ENCODE assay signal across 17 cellular contexts in the genomic region with DNA sequence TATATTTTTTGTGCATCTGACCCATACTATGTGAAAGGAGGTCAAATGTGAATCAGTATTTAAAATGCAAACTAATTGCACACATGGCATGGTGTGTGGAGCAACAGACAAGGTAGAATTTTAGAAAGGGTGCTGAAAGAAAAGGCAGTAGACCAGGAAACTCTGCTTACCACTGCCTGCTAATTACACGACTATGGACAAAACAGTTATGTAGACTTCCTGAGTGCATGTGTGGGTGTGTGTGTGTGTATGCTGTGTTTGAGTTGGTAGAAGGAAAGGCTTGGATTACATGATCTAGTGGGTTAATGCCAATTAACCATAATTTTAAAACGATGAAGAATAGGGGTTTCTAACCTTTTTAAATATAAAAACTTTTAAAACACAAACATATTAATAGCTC.
"Had no signal": no experiment of that assay in that cellular context is flagged by ENCODE, and none has a peak within 500 bp of the region (broad histone marks: within the 10 kb centered on the region; RNA-seq: fewer than 3 reads in every experiment).

No MANE protein-coding gene starts in this region.

- H3K27ac ChIP-seq: heart left ventricle, neutrophil, right atrium auricular region, suprapubic skin, thyroid gland had no signal

- H3K9me3 Mint-ChIP-seq: type B pancreatic cell had no signal

- H3K4me1 ChIP-seq: heart left ventricle, right atrium auricular region, suprapubic skin, thyroid gland had no signal

- DNase-seq: effector memory CD4-positive, alpha-beta T cell; heart left ventricle; hippocampal formation; mammary epithelial cell; naive thymus-derived CD8-positive, alpha-beta T cell; posterior cingulate gyrus; stimulated activated CD4-positive, alpha-beta T cell treated with anti-CD3 and anti-CD28 coated beads, Interleukin-4, amount 100 ng/mL, for 1 hour; stimulated activated CD8-positive, alpha-beta memory T cell treated with anti-CD3 and anti-CD28 coated beads, Interleukin-4, amount 100 ng/mL, for 48 hours; stimulated activated naive CD8-positive, alpha-beta T cell treated with anti-CD3 and anti-CD28 coated beads, Interleukin-15, Interleukin-2, amounts not matched to agents 100 U/mL and 50 U/mL, for 24 hours; thyroid gland had no signal

- H3K4me1 Mint-ChIP-seq: naive thymus-derived CD8-positive, alpha-beta T cell; stimulated activated effector memory CD8-positive, alpha-beta T cell treated with anti-CD3 and anti-CD28 coated beads, Interleukin-12 subunit alpha, Interleukin-12 subunit beta, amount 100 ng/mL, for 72 hours had no signal

- H3K9me3 ChIP-seq: neutrophil, right atrium auricular region, suprapubic skin, thyroid gland had no signal

- H3K27me3 ChIP-seq: heart left ventricle, neutrophil, right atrium auricular region, suprapubic skin, thyroid gland had no signal

- H3K36me3 ChIP-seq: heart left ventricle, neutrophil, right atrium auricular region, suprapubic skin, thyroid gland had no signal

- H3K36me3 Mint-ChIP-seq: stimulated activated effector memory CD8-positive, alpha-beta T cell treated with anti-CD3 and anti-CD28 coated beads, Interleukin-12 subunit alpha, Interleukin-12 subunit beta, amount 100 ng/mL, for 72 hours; type B pancreatic cell had no signal

- H3K4me3 ChIP-seq: heart left ventricle, right atrium auricular region, smooth muscle cell, suprapubic skin, thyroid gland had no signal

- ATAC-seq: esophagus mucosa; heart left ventricle; naive thymus-derived CD8-positive, alpha-beta T cell; stimulated activated effector memory CD8-positive, alpha-beta T cell treated with anti-CD3 and anti-CD28 coated beads, Interleukin-12 subunit alpha, Interleukin-12 subunit beta, amount 100 ng/mL, for 72 hours; stimulated activated naive CD8-positive, alpha-beta T cell treated with anti-CD3 and anti-CD28 coated beads, Interleukin-15, Interleukin-2, amounts not matched to agents 100 U/mL and 50 U/mL, for 24 hours had no signal

- H3K4me3 Mint-ChIP-seq: naive thymus-derived CD8-positive, alpha-beta T cell; stimulated activated effector memory CD8-positive, alpha-beta T cell treated with anti-CD3 and anti-CD28 coated beads, Interleukin-12 subunit alpha, Interleukin-12 subunit beta, amount 100 ng/mL, for 72 hours had no signal

- H3K27ac Mint-ChIP-seq: naive thymus-derived CD8-positive, alpha-beta T cell; stimulated activated effector memory CD8-positive, alpha-beta T cell treated with anti-CD3 and anti-CD28 coated beads, Interleukin-12 subunit alpha, Interleukin-12 subunit beta, amount 100 ng/mL, for 72 hours had no signal

- H3K27me3 Mint-ChIP-seq: naive thymus-derived CD8-positive, alpha-beta T cell; type B pancreatic cell had no signal
